10 cellular contexts compared by ENCODE assay signal in the genomic region with DNA sequence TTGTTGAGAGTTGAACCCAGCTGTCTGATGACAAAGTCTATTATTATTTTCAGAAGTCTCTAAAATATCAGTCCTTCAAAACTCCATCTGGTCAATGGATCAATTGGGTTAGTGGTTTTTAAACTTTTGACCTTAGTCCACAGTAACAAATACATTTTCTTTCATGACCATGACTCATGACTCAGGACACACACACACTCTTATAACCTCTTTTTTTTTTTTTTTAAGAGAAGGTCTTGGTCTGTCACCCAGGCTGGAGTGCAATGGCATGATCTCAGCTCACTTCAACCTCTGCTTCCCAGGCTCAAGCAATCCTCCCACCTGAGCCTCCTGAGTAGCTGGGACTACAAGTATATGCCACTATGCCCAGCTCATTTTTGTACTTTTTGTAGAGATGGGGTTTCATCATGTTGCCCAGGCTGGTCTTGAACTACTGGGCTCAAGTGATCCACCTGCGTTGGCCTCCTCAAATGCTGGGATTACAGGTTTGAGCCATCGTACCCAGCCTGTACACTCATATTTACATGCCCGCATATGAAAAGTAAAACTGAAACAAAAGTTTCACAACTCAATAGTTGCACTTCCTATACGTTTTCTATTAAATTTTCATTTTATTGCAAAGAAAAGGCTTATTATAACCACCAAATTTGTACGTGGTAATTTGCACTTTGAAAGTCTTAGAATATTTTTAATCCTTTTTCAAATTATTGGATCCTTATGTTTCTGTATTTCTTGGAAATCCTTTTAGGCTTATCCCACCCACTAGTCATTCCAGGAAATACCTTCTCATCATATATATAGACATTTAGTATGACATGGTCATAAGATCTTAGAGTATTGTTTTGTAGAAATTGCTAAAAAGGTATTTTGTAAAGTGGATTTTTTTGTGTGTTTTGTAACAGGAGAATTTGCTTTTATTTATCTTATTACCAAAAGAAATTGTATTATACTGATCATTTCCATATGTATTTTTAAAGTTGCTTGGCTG.
DNase-seq lines count a peak whose midpoint lies in the region; ATAC-seq and TF ChIP-seq lines count a peak whose summit lies in the region.
"Had no signal": no experiment of that assay in that cellular context is flagged by ENCODE, and none has a peak within 500 bp of the region (broad histone marks: within the 10 kb centered on the region; RNA-seq: fewer than 3 reads in every experiment).

No MANE protein-coding gene starts in this region.

- H3K4me1 ChIP-seq in CD4-positive, alpha-beta memory T cell (ENCODE audit: insufficient read depth, low read length) = peaks cover 15% of the 10 kb centered on the region
- H3K4me1 ChIP-seq in psoas muscle = no peaks in the 10 kb centered on the region

- H3K36me3 ChIP-seq in CD4-positive, alpha-beta memory T cell (ENCODE audit: insufficient read depth, low read length) = no peaks in the 10 kb centered on the region
- no peaks in the 10 kb centered on the region for H3K36me3 ChIP-seq in psoas muscle (ENCODE audit: insufficient read depth in 1 of 2, low read depth in 1 of 2)

- peaks cover 15 to 20% (median 17%) of the 10 kb centered on the region in 4 donors for H3K4me1 Mint-ChIP-seq in CD4-positive, alpha-beta memory T cell
- peaks cover 12% of the 10 kb centered on the region for H3K4me1 Mint-ChIP-seq in activated T-cell treated with anti-CD3 and anti-CD28 coated beads, Interleukin-2, amount 50 U/mL, for 72 hours (ENCODE audit: low read depth)
- H3K4me1 Mint-ChIP-seq in mesothelial cell of epicardium = peaks cover 10% of the 10 kb centered on the region

- POLR2A ChIA-PET in CD4-positive, alpha-beta memory T cell (lab: Charles Lee; ENCODE audit: partially characterized antibody) = interaction anchor here (0.8 kb wide), 1 partner anchor 91 kb away, joined by 3 read pairs; no protein-coding TSS in a partner anchor

- no peaks in the 10 kb centered on the region for H3K9me3 Mint-ChIP-seq in CD4-positive, alpha-beta memory T cell
- no peaks in the 10 kb centered on the region for H3K9me3 Mint-ChIP-seq in activated T-cell treated with anti-CD3 and anti-CD28 coated beads, Interleukin-2, amount 50 U/mL, for 72 hours
- H3K9me3 Mint-ChIP-seq in mesothelial cell of epicardium = no peaks in the 10 kb centered on the region

- WGBS in psoas muscle, 3 donors = 67 to 80% (median 69%) methylated on average over 5 of the region's 5 CpGs

- peak overlapping the region in 1 of 2 donors; percentile 16 for H3K4me3 ChIP-seq in CD4-positive, alpha-beta memory T cell (ENCODE audit: low read length in 2 of 2)
- no peak overlapping the region for H3K4me3 ChIP-seq in dorsolateral prefrontal cortex
- H3K4me3 ChIP-seq in psoas muscle = no peak overlapping the region
- H3K4me3 ChIP-seq: lung had no signal

- no peak overlapping the region for H3K27ac ChIP-seq in CD4-positive, alpha-beta memory T cell (ENCODE audit: low read depth, low read length)
- no peak overlapping the region for H3K27ac ChIP-seq in dorsolateral prefrontal cortex
- H3K27ac ChIP-seq in psoas muscle = no peak overlapping the region

- TF ChIP-seq CTCF in dorsolateral prefrontal cortex (IDR thresholded peaks at IDR 0.05 in 54 of 56, conservative IDR thresholded peaks at IDR 0.05 in 2 of 56; ENCODE audit: low read depth in 1 of 56, partially characterized antibody in 56 of 56) = no peak
- no peak for TF ChIP-seq CTCF in mesothelial cell of epicardium (IDR thresholded peaks at IDR 0.05; ENCODE audit: unreplicated experiment)
- no peak for TF ChIP-seq CTCF in psoas muscle (IDR thresholded peaks at IDR 0.05)

- H3K4me3 Mint-ChIP-seq in CD4-positive, alpha-beta memory T cell = peak overlapping the region; percentile 78 to 90 (median 85)
- H3K4me3 Mint-ChIP-seq in activated T-cell treated with anti-CD3 and anti-CD28 coated beads, Interleukin-2, amount 50 U/mL, for 72 hours = peak overlapping the region; percentile 63 to 70
- H3K4me3 Mint-ChIP-seq in mesothelial cell of epicardium = no peak overlapping the region

- no peaks in the 10 kb centered on the region for H3K27me3 Mint-ChIP-seq in CD4-positive, alpha-beta memory T cell
- H3K27me3 Mint-ChIP-seq in activated T-cell treated with anti-CD3 and anti-CD28 coated beads, Interleukin-2, amount 50 U/mL, for 72 hours (ENCODE audit: low read depth) = no peaks in the 10 kb centered on the region
- peaks cover 3% of the 10 kb centered on the region for H3K27me3 Mint-ChIP-seq in mesothelial cell of epicardium (ENCODE audit: low read depth)

- no peaks in the 10 kb centered on the region for H3K27me3 ChIP-seq in CD4-positive, alpha-beta memory T cell (ENCODE audit: insufficient read depth, low read length)
- H3K27me3 ChIP-seq in dorsolateral prefrontal cortex (no peaks in the 10 kb centered on the region), psoas muscle (ENCODE audit: insufficient read depth in 3 of 3, low read length in 2 of 3) (no peaks in the 10 kb centered on the region)

- ATAC-seq in GM19395 (IDR thresholded peaks at IDR 0.05; ENCODE audit: unreplicated experiment) = peak; percentile 98
- ATAC-seq in HG03159 (IDR thresholded peaks at IDR 0.05; ENCODE audit: unreplicated experiment) = peak; percentile 94
- peak; percentile 85 to 97 for ATAC-seq in activated T-cell treated with anti-CD3 and anti-CD28 coated beads, Interleukin-2, amount 50 U/mL, for 72 hours (replicated peaks in 1 of 2)
- no peak for ATAC-seq in psoas muscle

- H3K27ac Mint-ChIP-seq in CD4-positive, alpha-beta memory T cell = peak overlapping the region; percentile 73 to 96 (median 94)
- H3K27ac Mint-ChIP-seq in activated T-cell treated with anti-CD3 and anti-CD28 coated beads, Interleukin-2, amount 50 U/mL, for 72 hours = peak overlapping the region; percentile 65
- no peak overlapping the region for H3K27ac Mint-ChIP-seq in mesothelial cell of epicardium

- H3K9me3 ChIP-seq in CD4-positive, alpha-beta memory T cell (ENCODE audit: control insufficient read depth in 1 of 2, low read length in 2 of 2) = no peaks in the 10 kb centered on the region
- H3K9me3 ChIP-seq in psoas muscle = no peaks in the 10 kb centered on the region

- intact Hi-C loops in CD4-positive, alpha-beta memory T cell (cut with micrococcal nuclease) = no loop called here
- intact Hi-C loops in dorsolateral prefrontal cortex (cut with DNase I) (no loop called here), psoas muscle (cut with DNase I) (no loop called here)

- CTCF ChIA-PET in CD4-positive, alpha-beta memory T cell (lab: Charles Lee; ENCODE audit: partially characterized antibody) = interaction anchor here (1.4 kb wide), 1 partner anchor 771 kb away, joined by 4 read pairs; a partner anchor contains a TSS

- peak in 4 of 5 donors; percentile 4 to 17 (median 12) for DNase-seq in CD4-positive, alpha-beta memory T cell
- peak; percentile 21 to 22 for DNase-seq in activated T-cell treated with anti-CD3 and anti-CD28 coated beads, Interleukin-2, amount 50 U/mL, for 72 hours
- DNase-seq in dorsolateral prefrontal cortex = no peak
- DNase-seq in mesothelial cell of epicardium (ENCODE audit: low spot score in 2 of 2, unreplicated experiment in 2 of 2) = no peak
- no peak for DNase-seq in psoas muscle
- DNase-seq in kidney glomerular epithelial cell (lab: John Stamatoyannopoulos, UW) = no peak
- DNase-seq: NCI-H524 treated with DMSO at 0.1 percent for 48 hours had no signal

- no peaks in the 10 kb centered on the region for H3K36me3 Mint-ChIP-seq in CD4-positive, alpha-beta memory T cell
- H3K36me3 Mint-ChIP-seq in activated T-cell treated with anti-CD3 and anti-CD28 coated beads, Interleukin-2, amount 50 U/mL, for 72 hours (ENCODE audit: insufficient read depth in 2 of 2) = no peaks in the 10 kb centered on the region
- no peaks in the 10 kb centered on the region for H3K36me3 Mint-ChIP-seq in mesothelial cell of epicardium

Comparison
In these comparisons a context has a peak if more than half of its experiments do, and no peak if none do; other contexts are left out.
1. DNase-seq: peak in CD4-positive, alpha-beta memory T cell (4 of 5) and activated T-cell treated with anti-CD3 and anti-CD28 coated beads, Interleukin-2, amount 50 U/mL, for 72 hours (2 of 2); none in dorsolateral prefrontal cortex (0 of 10), mesothelial cell of epicardium (0 of 2), psoas muscle (0 of 2) and kidney glomerular epithelial cell (single experiment).
2. ATAC-seq: peak in GM19395 (single experiment), HG03159 (single experiment) and activated T-cell treated with anti-CD3 and anti-CD28 coated beads, Interleukin-2, amount 50 U/mL, for 72 hours (2 of 2); none in psoas muscle (0 of 4).